Comparison of ENCODE assay signal across 20 cellular contexts in the genomic region with DNA sequence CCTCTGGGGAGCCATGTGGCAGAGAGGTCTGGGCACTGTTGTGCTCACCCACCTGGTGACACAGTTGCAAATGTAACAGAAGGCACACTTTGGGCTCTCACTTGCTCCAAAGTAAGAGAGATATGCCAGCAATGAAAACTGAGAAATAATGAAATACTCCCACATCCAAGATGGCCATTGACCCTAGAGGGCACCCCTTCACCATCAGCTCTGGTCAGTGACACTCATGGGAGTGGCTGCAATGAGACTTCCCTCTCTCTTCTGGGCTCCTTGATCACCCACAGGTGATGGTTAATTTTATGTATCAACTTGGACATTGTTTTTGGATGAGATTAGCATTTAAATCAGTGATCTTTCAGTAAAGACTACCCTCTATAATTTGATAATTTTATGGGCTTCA.
DNase-seq lines count a peak whose midpoint lies in the region; ATAC-seq and TF ChIP-seq lines count a peak whose summit lies in the region.
"Had no signal": no experiment of that assay in that cellular context is flagged by ENCODE, and none has a peak within 500 bp of the region (broad histone marks: within the 10 kb centered on the region; RNA-seq: fewer than 3 reads in every experiment).

No MANE protein-coding gene starts in this region.

- H3K36me3 ChIP-seq in GM23338 (ENCODE audit: insufficient read depth) = no peaks in the 10 kb centered on the region
- no peaks in the 10 kb centered on the region for H3K36me3 ChIP-seq in gastroesophageal sphincter
- H3K36me3 ChIP-seq: BE2C, BLaER1 had no signal

- ATAC-seq in GM23338 (no peak), WTC11 (peak; percentile 64), gastroesophageal sphincter (peak; percentile 13)
- ATAC-seq in stimulated activated naive CD8-positive, alpha-beta T cell treated with anti-CD3 and anti-CD28 coated beads, Interleukin-15, Interleukin-2, amounts not matched to agents 100 U/mL and 50 U/mL, for 24 hours = no peak
- ATAC-seq: A549 had no signal

- H3K27me3 ChIP-seq in GM23338 (ENCODE audit: insufficient read depth) (no peaks in the 10 kb centered on the region), gastroesophageal sphincter (no peaks in the 10 kb centered on the region)
- H3K27me3 ChIP-seq: BE2C, BLaER1 had no signal

- H3K4me1 ChIP-seq in GM23338 (ENCODE audit: insufficient read depth) (no peaks in the 10 kb centered on the region), gastroesophageal sphincter (no peaks in the 10 kb centered on the region)
- H3K4me1 ChIP-seq: A549, BE2C, BLaER1 had no signal

- DNase-seq in GM23338 (ENCODE audit: low spot score) = no peak
- peak; percentile 15 for DNase-seq in HT-29 (ENCODE audit: low spot score)
- DNase-seq in WTC11 (ENCODE audit: low spot score) = no peak
- no peak for DNase-seq in D341Med (ENCODE audit: low spot score)
- DNase-seq in H4 (ENCODE audit: low spot score) = no peak
- DNase-seq in stimulated activated naive CD8-positive, alpha-beta T cell treated with anti-CD3 and anti-CD28 coated beads, Interleukin-15, Interleukin-2, amounts not matched to agents 100 U/mL and 50 U/mL, for 24 hours = no peak
- no peak for DNase-seq in AG20443 (ENCODE audit: low spot score)
- DNase-seq: BE2C; C1 segment of cervical spinal cord; CD4-positive, alpha-beta memory T cell; CD4-positive, CD25-positive, alpha-beta regulatory T cell; CD8-positive, alpha-beta memory T cell; COR-L47; DMS79 treated with DMSO at 0.1 percent for 48 hours; GF-D8 had no signal

- H3K27ac ChIP-seq in GM23338 (ENCODE audit: low read depth) (no peak overlapping the region), gastroesophageal sphincter (no peak overlapping the region)
- H3K27ac ChIP-seq: 22Rv1, A549, BLaER1 had no signal

- no peak overlapping the region for H2AFZ ChIP-seq in GM23338

- TF ChIP-seq POLR2A in gastroesophageal sphincter (IDR thresholded peaks at IDR 0.05) = no peak

- POLR2A ChIA-PET in WTC11 (lab: Charles Lee) = no interaction called here

- no peaks in the 10 kb centered on the region for H3F3A ChIP-seq in GM23338 (replicated peaks; ENCODE audit: low read depth)

- TF ChIP-seq EP300 in gastroesophageal sphincter (IDR thresholded peaks at IDR 0.05) = no peak

- no peak overlapping the region for H3K4me2 ChIP-seq in GM23338
- H3K4me2 ChIP-seq: A549, BLaER1 had no signal

- no peak overlapping the region for H3K27ac Mint-ChIP-seq in GM23338
- H3K27ac Mint-ChIP-seq in WTC11 = no peak overlapping the region
- H3K27ac Mint-ChIP-seq: CD14-positive monocyte; CD4-positive, alpha-beta memory T cell; CD4-positive, CD25-positive, alpha-beta regulatory T cell; CD8-positive, alpha-beta memory T cell had no signal

- CTCF ChIA-PET in WTC11 (lab: Charles Lee) = no interaction called here

- peaks cover 27% of the 10 kb centered on the region for H3K36me3 Mint-ChIP-seq in GM23338 (ENCODE audit: low read depth)
- peaks cover 25% of the 10 kb centered on the region for H3K36me3 Mint-ChIP-seq in WTC11
- H3K36me3 Mint-ChIP-seq: CD14-positive monocyte; CD4-positive, alpha-beta memory T cell; CD4-positive, CD25-positive, alpha-beta regulatory T cell; CD8-positive, alpha-beta memory T cell had no signal

- TF ChIP-seq CTCF in GM23338 (conservative IDR thresholded peaks at IDR 0.05; ENCODE audit: low read depth in 2 of 2) (peak; percentile 29 to 75; a peak in 2 of 4 replicates), WTC11 (IDR thresholded peaks at IDR 0.05) (no peak), gastroesophageal sphincter (IDR thresholded peaks at IDR 0.05) (no peak)

- H4K20me1 ChIP-seq in GM23338 (replicated peaks; ENCODE audit: insufficient read depth) = no peaks in the 10 kb centered on the region
- H4K20me1 ChIP-seq: BLaER1 had no signal

- H3K4me3 ChIP-seq in GM23338 (no peak overlapping the region), gastroesophageal sphincter (no peak overlapping the region)
- H3K4me3 ChIP-seq: A549, BLaER1 had no signal

- H3K9me3 ChIP-seq in gastroesophageal sphincter = no peaks in the 10 kb centered on the region
- H3K9me3 ChIP-seq: A549, BE2C had no signal

- H3K79me2 ChIP-seq in GM23338 (replicated peaks; ENCODE audit: insufficient read depth) = no peaks in the 10 kb centered on the region

- H3K4me1 Mint-ChIP-seq in GM23338 (no peaks in the 10 kb centered on the region), WTC11 (no peaks in the 10 kb centered on the region)
- H3K4me1 Mint-ChIP-seq: CD14-positive monocyte; CD4-positive, alpha-beta memory T cell; CD4-positive, CD25-positive, alpha-beta regulatory T cell; CD8-positive, alpha-beta memory T cell had no signal

- peaks cover 27% of the 10 kb centered on the region for H3K9me3 Mint-ChIP-seq in GM23338
- H3K9me3 Mint-ChIP-seq in WTC11 = peaks cover 31% of the 10 kb centered on the region

- H3K27me3 Mint-ChIP-seq in GM23338 (ENCODE audit: insufficient read depth, low read depth, poor library complexity) = no peaks in the 10 kb centered on the region
- peaks cover 12% of the 10 kb centered on the region for H3K27me3 Mint-ChIP-seq in WTC11 (ENCODE audit: low read depth)
- H3K27me3 Mint-ChIP-seq: CD4-positive, alpha-beta memory T cell; CD4-positive, CD25-positive, alpha-beta regulatory T cell; CD8-positive, alpha-beta memory T cell had no signal

- H3K9me2 ChIP-seq in GM23338 (ENCODE audit: insufficient read depth) = no peaks in the 10 kb centered on the region

- H3K4me3 Mint-ChIP-seq in GM23338 (no peak overlapping the region), WTC11 (no peak overlapping the region)
- H3K4me3 Mint-ChIP-seq: CD14-positive monocyte; CD4-positive, alpha-beta memory T cell; CD4-positive, CD25-positive, alpha-beta regulatory T cell; CD8-positive, alpha-beta memory T cell had no signal

TF ChIP-seq in GM23338, 12 proteins besides CTCF, POLR2A, EP300 and RAD21 (continues in another document):
- TF ChIP-seq NANOG (IDR thresholded peaks at IDR 0.05; ENCODE audit: borderline replicate concordance) = no peak
- TF ChIP-seq EZH2 (IDR thresholded peaks at IDR 0.05; ENCODE audit: low read depth, unreplicated experiment) = no peak
- TF ChIP-seq EZH2phosphoT487 (IDR thresholded peaks at IDR 0.05; ENCODE audit: unreplicated experiment) = no peak
- TF ChIP-seq ZNF331 (CRISPR knock-in tag; IDR thresholded peaks at IDR 0.05; ENCODE audit: low read depth) = no peak
- no peak for TF ChIP-seq JUNB (IDR thresholded peaks at IDR 0.05; ENCODE audit: unreplicated experiment)
- TF ChIP-seq, protein P1, sequence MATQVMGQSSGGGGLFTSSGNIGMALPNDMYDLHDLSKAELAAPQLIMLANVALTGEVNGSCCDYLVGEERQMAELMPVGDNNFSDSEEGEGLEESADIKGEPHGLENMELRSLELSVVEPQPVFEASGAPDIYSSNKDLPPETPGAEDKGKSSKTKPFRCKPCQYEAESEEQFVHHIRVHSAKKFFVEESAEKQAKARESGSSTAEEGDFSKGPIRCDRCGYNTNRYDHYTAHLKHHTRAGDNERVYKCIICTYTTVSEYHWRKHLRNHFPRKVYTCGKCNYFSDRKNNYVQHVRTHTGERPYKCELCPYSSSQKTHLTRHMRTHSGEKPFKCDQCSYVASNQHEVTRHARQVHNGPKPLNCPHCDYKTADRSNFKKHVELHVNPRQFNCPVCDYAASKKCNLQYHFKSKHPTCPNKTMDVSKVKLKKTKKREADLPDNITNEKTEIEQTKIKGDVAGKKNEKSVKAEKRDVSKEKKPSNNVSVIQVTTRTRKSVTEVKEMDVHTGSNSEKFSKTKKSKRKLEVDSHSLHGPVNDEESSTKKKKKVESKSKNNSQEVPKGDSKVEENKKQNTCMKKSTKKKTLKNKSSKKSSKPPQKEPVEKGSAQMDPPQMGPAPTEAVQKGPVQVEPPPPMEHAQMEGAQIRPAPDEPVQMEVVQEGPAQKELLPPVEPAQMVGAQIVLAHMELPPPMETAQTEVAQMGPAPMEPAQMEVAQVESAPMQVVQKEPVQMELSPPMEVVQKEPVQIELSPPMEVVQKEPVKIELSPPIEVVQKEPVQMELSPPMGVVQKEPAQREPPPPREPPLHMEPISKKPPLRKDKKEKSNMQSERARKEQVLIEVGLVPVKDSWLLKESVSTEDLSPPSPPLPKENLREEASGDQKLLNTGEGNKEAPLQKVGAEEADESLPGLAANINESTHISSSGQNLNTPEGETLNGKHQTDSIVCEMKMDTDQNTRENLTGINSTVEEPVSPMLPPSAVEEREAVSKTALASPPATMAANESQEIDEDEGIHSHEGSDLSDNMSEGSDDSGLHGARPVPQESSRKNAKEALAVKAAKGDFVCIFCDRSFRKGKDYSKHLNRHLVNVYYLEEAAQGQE (IDR thresholded peaks at IDR 0.05; ENCODE audit: unreplicated experiment) = no peak

TF ChIP-seq in WTC11, 78 proteins besides CTCF, POLR2A, EP300 and RAD21 (continues in another document):
- TF ChIP-seq, protein P2, sequence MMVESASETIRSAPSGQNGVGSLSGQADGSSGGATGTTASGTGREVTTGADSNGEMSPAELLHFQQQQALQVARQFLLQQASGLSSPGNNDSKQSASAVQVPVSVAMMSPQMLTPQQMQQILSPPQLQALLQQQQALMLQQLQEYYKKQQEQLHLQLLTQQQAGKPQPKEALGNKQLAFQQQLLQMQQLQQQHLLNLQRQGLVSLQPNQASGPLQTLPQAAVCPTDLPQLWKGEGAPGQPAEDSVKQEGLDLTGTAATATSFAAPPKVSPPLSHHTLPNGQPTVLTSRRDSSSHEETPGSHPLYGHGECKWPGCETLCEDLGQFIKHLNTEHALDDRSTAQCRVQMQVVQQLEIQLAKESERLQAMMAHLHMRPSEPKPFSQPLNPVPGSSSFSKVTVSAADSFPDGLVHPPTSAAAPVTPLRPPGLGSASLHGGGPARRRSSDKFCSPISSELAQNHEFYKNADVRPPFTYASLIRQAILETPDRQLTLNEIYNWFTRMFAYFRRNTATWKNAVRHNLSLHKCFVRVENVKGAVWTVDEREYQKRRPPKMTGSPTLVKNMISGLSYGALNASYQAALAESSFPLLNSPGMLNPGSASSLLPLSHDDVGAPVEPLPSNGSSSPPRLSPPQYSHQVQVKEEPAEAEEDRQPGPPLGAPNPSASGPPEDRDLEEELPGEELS (CRISPR knock-in tag; IDR thresholded peaks at IDR 0.05) = no peak
- TF ChIP-seq ZNF121 (CRISPR knock-in tag; IDR thresholded peaks at IDR 0.05) (no peak), ZNF232 (CRISPR knock-in tag; IDR thresholded peaks at IDR 0.05) (no peak), CBFB (CRISPR knock-in tag; IDR thresholded peaks at IDR 0.05; ENCODE audit: low read depth) (no peak)
- TF ChIP-seq, protein P3, sequence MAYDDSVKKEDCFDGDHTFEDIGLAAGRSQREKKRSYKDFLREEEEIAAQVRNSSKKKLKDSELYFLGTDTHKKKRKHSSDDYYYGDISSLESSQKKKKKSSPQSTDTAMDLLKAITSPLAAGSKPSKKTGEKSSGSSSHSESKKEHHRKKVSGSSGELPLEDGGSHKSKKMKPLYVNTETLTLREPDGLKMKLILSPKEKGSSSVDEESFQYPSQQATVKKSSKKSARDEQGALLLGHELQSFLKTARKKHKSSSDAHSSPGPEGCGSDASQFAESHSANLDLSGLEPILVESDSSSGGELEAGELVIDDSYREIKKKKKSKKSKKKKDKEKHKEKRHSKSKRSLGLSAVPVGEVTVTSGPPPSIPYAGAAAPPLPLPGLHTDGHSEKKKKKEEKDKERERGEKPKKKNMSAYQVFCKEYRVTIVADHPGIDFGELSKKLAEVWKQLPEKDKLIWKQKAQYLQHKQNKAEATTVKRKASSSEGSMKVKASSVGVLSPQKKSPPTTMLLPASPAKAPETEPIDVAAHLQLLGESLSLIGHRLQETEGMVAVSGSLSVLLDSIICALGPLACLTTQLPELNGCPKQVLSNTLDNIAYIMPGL (CRISPR knock-in tag; IDR thresholded peaks at IDR 0.05) = no peak

Comparison
In these comparisons a context has a peak if more than half of its experiments do, and no peak if none do; other contexts are left out.
1. ATAC-seq: peak in WTC11 (single experiment) and gastroesophageal sphincter (single experiment); none in GM23338 (single experiment) and stimulated activated naive CD8-positive, alpha-beta T cell treated with anti-CD3 and anti-CD28 coated beads, Interleukin-15, Interleukin-2, amounts not matched to agents 100 U/mL and 50 U/mL, for 24 hours (single experiment).
2. CTCF ChIP-seq: peak in GM23338 (2 of 2); none in WTC11 (single experiment) and gastroesophageal sphincter (0 of 4).